2 cellular contexts compared by ENCODE assay signal in the genomic region with DNA sequence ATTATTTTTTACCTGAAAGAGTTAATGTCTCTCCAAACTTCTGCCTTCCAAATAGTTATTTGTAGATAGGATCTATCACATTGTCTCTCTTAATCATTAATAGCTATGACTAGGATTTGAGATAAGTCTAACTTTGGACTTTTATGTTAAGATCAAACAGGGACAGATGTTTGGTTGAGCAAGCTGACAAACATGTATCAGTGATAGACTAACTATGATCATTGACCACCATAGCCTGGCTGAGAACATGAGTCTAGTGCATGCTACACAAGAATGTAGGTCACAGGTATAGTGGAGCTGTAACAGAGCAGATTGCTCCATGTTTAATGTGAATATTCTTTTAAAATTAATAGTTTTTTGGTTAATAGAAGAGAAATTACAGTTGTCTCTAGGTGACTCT. TPM values are rescaled to one million over a fixed set of nuclear protein-coding genes. Genes with fewer than 3 reads are reported as not detected.
"Had no signal": no experiment of that assay in that cellular context is flagged by ENCODE, and none has a peak within 500 bp of the region (broad histone marks: within the 10 kb centered on the region; RNA-seq: fewer than 3 reads in every experiment).

No MANE protein-coding gene starts in this region.

RNA-seq across cellular contexts. Expression of gene SYT15B, which starts 52.0 kb away (rescaled TPM):
- total RNA-seq: H1, H7 had no signal
